In genomic region chr12:116138380-116138779, GRCh38 we compare ENCODE assay signal across 20 cellular contexts.
DNase-seq lines count a peak whose midpoint lies in the region; TF ChIP-seq lines count a peak whose summit lies in the region.
"Had no signal": no experiment of that assay in that cellular context is flagged by ENCODE, and none has a peak within 500 bp of the region (broad histone marks: within the 10 kb centered on the region; RNA-seq: fewer than 3 reads in every experiment).

No MANE protein-coding gene starts in this region.

- no peak overlapping the region for H3K27ac ChIP-seq in RWPE1

- POLR2A ChIA-PET in RWPE1 (lab: Yijun Ruan, JAX; ENCODE audit: low non-redundant PET), result no interaction called here

- TF ChIP-seq CTCF in RWPE1 (conservative IDR thresholded peaks at IDR 0.05; ENCODE audit: low read depth), result no peak

- DNase-seq in GM04504 (ENCODE audit: low read depth) (peak; percentile 44), M059J (ENCODE audit: low read depth) (peak; percentile 15), fibroblast of peridontal ligament (ENCODE audit: extremely low read depth) (peak; percentile 29), retina (peak; percentile 38), RWPE1 (ENCODE audit: low spot score) (no peak), NCI-H187 treated with DMSO at 0.1 percent for 48 hours (lab: John Stamatoyannopoulos, UW) (no peak), NCI-H524 (lab: John Stamatoyannopoulos, UW) (no peak)
- DNase-seq: activated CD4-positive, alpha-beta memory T cell treated with anti-CD3 and anti-CD28 coated beads, Interleukin-2, amount 10 ng/mL, durations not matched to agents 7 days and 5 days; activated gamma-delta T cell; CD4-positive, alpha-beta memory T cell; glutamatergic neuron; GOT3; islet precursor cell; Karpas-422; naive B cell; NCI-H2081 treated with DMSO at 0.1 percent for 48 hours; NK-92 treated with Interleukin-12 subunit alpha and Interleukin-12 subunit beta, amount 100 ng/mL, for 24 hours; right cardiac atrium; stimulated activated CD4-positive, alpha-beta T cell treated with anti-CD3 and anti-CD28 coated beads, Interleukin-4, amount 100 ng/mL, for 4 hours; stimulated activated naive CD4-positive, alpha-beta T cell had no signal

- CTCF ChIA-PET in RWPE1 (lab: Yijun Ruan, JAX), result no interaction called here

Comparison
In these comparisons a context has a peak if more than half of its experiments do, and no peak if none do; other contexts are left out.
1. DNase-seq: peak in GM04504 (single experiment), M059J (single experiment), fibroblast of peridontal ligament (single experiment) and retina (single experiment); none in RWPE1 (single experiment), NCI-H187 treated with DMSO at 0.1 percent for 48 hours (single experiment) and NCI-H524 (0 of 2).